1 cellular context compared by ENCODE assay signal in the genomic region with DNA sequence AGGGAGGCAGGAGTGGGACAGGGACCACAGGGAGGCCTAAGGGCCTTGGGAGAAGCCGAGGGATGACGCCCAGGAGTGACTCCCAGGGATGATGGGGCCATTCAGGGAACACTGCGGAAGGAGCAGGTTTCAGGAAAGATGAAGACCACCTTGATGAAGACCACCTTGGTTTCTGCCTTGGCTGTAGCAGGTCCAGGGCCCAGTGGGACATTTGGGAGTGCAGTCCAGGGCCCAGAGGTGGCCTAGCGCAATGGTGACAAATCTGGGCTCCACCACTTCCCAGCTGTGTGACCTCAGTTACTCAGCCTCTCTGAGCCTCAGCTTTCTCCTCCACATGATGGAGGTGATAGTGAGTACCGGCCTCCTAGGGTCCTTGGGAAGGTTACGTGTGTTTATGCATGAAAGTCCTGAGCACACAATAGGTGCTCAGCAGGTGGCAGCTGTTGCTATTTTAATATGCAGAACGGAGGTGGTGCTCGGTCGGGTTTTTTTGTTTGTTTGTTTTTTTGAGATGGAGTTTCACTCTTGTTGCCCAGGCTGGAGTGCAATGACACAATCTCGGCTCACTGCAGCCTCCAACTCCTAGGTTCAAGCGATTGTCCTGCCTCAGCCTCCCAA.
TF ChIP-seq lines count a peak whose summit lies in the region.

No MANE protein-coding gene starts in this region.

TF ChIP-seq in SK-N-SH treated with all-trans-retinoic acid at 6 μM for 48 hours, 23 proteins besides CTCF, POLR2A, EP300 and RAD21 (continued from another document):
- TF ChIP-seq CREB5 (CRISPR knock-in tag; IDR thresholded peaks at IDR 0.05; ENCODE audit: low read depth) (no peak), OSR1 (CRISPR knock-in tag; IDR thresholded peaks at IDR 0.05) (no peak)
- TF ChIP-seq, protein P1, sequence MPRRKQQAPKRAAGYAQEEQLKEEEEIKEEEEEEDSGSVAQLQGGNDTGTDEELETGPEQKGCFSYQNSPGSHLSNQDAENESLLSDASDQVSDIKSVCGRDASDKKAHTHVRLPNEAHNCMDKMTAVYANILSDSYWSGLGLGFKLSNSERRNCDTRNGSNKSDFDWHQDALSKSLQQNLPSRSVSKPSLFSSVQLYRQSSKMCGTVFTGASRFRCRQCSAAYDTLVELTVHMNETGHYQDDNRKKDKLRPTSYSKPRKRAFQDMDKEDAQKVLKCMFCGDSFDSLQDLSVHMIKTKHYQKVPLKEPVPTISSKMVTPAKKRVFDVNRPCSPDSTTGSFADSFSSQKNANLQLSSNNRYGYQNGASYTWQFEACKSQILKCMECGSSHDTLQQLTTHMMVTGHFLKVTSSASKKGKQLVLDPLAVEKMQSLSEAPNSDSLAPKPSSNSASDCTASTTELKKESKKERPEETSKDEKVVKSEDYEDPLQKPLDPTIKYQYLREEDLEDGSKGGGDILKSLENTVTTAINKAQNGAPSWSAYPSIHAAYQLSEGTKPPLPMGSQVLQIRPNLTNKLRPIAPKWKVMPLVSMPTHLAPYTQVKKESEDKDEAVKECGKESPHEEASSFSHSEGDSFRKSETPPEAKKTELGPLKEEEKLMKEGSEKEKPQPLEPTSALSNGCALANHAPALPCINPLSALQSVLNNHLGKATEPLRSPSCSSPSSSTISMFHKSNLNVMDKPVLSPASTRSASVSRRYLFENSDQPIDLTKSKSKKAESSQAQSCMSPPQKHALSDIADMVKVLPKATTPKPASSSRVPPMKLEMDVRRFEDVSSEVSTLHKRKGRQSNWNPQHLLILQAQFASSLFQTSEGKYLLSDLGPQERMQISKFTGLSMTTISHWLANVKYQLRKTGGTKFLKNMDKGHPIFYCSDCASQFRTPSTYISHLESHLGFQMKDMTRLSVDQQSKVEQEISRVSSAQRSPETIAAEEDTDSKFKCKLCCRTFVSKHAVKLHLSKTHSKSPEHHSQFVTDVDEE (CRISPR knock-in tag; IDR thresholded peaks at IDR 0.05) = no peak
TF ChIP-seq in SK-N-SH treated with all-trans-retinoic acid at 6 μM for 48 hours: peak in this region for 0.
